ENCODE assay signal across 8 cellular contexts in the genomic region with DNA sequence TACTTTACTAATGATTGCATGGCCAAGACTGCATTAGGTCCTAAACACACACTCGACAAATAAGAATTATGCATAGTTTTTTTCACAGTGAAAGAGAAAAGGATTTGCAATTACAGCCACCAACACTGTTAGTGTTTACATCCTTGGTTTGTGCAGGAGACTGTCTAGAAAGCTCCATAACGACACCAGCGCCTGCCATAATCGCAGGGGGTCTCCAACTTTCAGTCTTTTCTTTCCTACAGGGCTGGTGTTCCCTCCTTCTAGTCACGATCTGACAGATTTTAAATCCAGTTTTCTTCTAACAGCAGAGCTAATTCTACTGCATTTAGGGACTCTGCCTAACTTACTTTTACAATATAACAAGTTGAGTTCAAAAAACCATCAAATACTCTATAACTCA. TPM values are rescaled to one million over a fixed set of nuclear protein-coding genes. Genes with fewer than 3 reads are reported as not detected.
DNase-seq lines count a peak whose midpoint lies in the region; TF ChIP-seq lines count a peak whose summit lies in the region.

No MANE protein-coding gene starts in this region.

- H3K27me3 ChIP-seq in mucosa of rectum (ENCODE audit: control insufficient read depth in 2 of 2, insufficient read depth in 2 of 2, low read length in 2 of 2) = no peaks in the 10 kb centered on the region
- no peaks in the 10 kb centered on the region for H3K27me3 ChIP-seq in testis

- H3K36me3 ChIP-seq in mucosa of rectum (ENCODE audit: control insufficient read depth in 2 of 2, insufficient read depth in 2 of 2, low read length in 2 of 2) = no peaks in the 10 kb centered on the region
- H3K36me3 ChIP-seq in testis (ENCODE audit: low read depth, missing control alignments) = no peaks in the 10 kb centered on the region

- TF ChIP-seq CTCF in testis (IDR thresholded peaks at IDR 0.05) = no peak
- no peak for TF ChIP-seq CTCF in RWPE1 (conservative IDR thresholded peaks at IDR 0.05; ENCODE audit: low read depth)

- CTCF ChIA-PET in RWPE1 (lab: Yijun Ruan, JAX) = no interaction called here

- POLR2A ChIA-PET in RWPE1 (lab: Yijun Ruan, JAX; ENCODE audit: low non-redundant PET) = no interaction called here

- TF ChIP-seq POLR2A in testis (IDR thresholded peaks at IDR 0.05) = no peak

- H3K27ac ChIP-seq in mucosa of rectum (ENCODE audit: low read depth in 2 of 2, low read length in 2 of 2) = peak overlapping the region; percentile 74 to 76
- peak overlapping the region; percentile 71 to 72 for H3K27ac ChIP-seq in testis
- H3K27ac ChIP-seq in RWPE1 = no peak overlapping the region

- H3K9ac ChIP-seq in mucosa of rectum (ENCODE audit: low read depth in 1 of 2, low read length in 2 of 2) = peak overlapping the region in 1 of 2 donors; percentile 23

- 53 to 60% methylated on average over 5 of the region's 5 CpGs for WGBS in testis, 2 donors

- H3K4me1 ChIP-seq in mucosa of rectum (ENCODE audit: control insufficient read depth in 2 of 2, insufficient read depth in 2 of 2, low read length in 2 of 2) = peaks cover 3 to 6% of the 10 kb centered on the region in 2 donors
- H3K4me1 ChIP-seq in testis = peaks cover 10% of the 10 kb centered on the region

- intact Hi-C loops in testis (cut with DNase I; ENCODE audit: low total_unique reads) = no loop called here

- DNase-seq in NCI-H146 (lab: John Stamatoyannopoulos, UW) = peak; percentile 0
- DNase-seq in NCI-H146 treated with DMSO at 0.1 percent for 48 hours (lab: John Stamatoyannopoulos, UW; ENCODE audit: unreplicated experiment) = no peak
- DNase-seq in cerebellum (ENCODE audit: low spot score) = peak; percentile 12
- DNase-seq in testis = no peak
- DNase-seq in MV-4-11 (lab: John Stamatoyannopoulos, UW) = no peak
- no peak for DNase-seq in T-helper 9 cell
- no peak for DNase-seq in RWPE1 (ENCODE audit: low spot score)

- H3K4me3 ChIP-seq in mucosa of rectum (ENCODE audit: low read length in 2 of 2) (peak overlapping the region in 1 of 2 donors; percentile 69), testis (no peak overlapping the region)

- H3K9me3 ChIP-seq in mucosa of rectum (ENCODE audit: control insufficient read depth in 2 of 2, low read length in 2 of 2) (no peaks in the 10 kb centered on the region), testis (no peaks in the 10 kb centered on the region)

RNA-seq across cellular contexts. Expression of a gene that starts 58.0 kb away (rescaled TPM):
- total RNA-seq in cerebellum (697 TPM), testis (10 to 100 TPM; 68.4 to 72.1 TPM)
- polyA plus RNA-seq in testis (ENCODE audit: insufficient read depth, low read depth, low replicate concordance) = 21.5 TPM

Comparison
In these comparisons a context has a peak if more than half of its experiments do, and no peak if none do; other contexts are left out.
1. DNase-seq: peak in NCI-H146 (single experiment) and cerebellum (single experiment); none in NCI-H146 treated with DMSO at 0.1 percent for 48 hours (single experiment), testis (single experiment), MV-4-11 (single experiment), T-helper 9 cell (single experiment) and RWPE1 (single experiment).